Comparison of ENCODE assay signal across 23 cellular contexts in genomic region chr10:117886766-117887165, GRCh38.
A peak's percentile ranks its signal among the peaks of the same experiment; 100 is the strongest.
DNase-seq lines count a peak whose midpoint lies in the region; ATAC-seq and TF ChIP-seq lines count a peak whose summit lies in the region.
"Had no signal": no experiment of that assay in that cellular context is flagged by ENCODE, and none has a peak within 500 bp of the region (broad histone marks: within the 10 kb centered on the region; RNA-seq: fewer than 3 reads in every experiment).

No MANE protein-coding gene starts in this region.

- H3K4me2 ChIP-seq in GM23338: no peak overlapping the region
- no peak overlapping the region for H3K4me2 ChIP-seq in neuronal stem cell (ENCODE audit: insufficient read depth, low read length, poor library complexity, severe bottlenecking)
- H3K4me2 ChIP-seq: BLaER1 had no signal

- peak overlapping the region; percentile 6 for H3K18ac ChIP-seq in neuronal stem cell (ENCODE audit: low read length)

- no peak overlapping the region for H2BK5ac ChIP-seq in neuronal stem cell (ENCODE audit: low read length)

- H3K79me1 ChIP-seq in neuronal stem cell (ENCODE audit: low read depth, low read length): no peaks in the 10 kb centered on the region

- H3K4me1 Mint-ChIP-seq in GM23338: peaks cover 20% of the 10 kb centered on the region
- no peaks in the 10 kb centered on the region for H3K4me1 Mint-ChIP-seq in T-helper 2 cell treated with Interferon-gamma antibody and Interleukin-4, amounts not matched to agents 5 μg/mL and 100 μg/mL, for 36 hours (ENCODE audit: low read depth)
- H3K4me1 Mint-ChIP-seq: CD14-positive monocyte; CD4-positive, alpha-beta memory T cell; CD4-positive, CD25-positive, alpha-beta regulatory T cell; CD8-positive, alpha-beta memory T cell had no signal

- no peak overlapping the region for H2BK120ac ChIP-seq in neuronal stem cell (ENCODE audit: low read depth, low read length)

- no peaks in the 10 kb centered on the region for H3K79me2 ChIP-seq in GM23338 (replicated peaks; ENCODE audit: insufficient read depth)

- no peak overlapping the region for H2BK15ac ChIP-seq in neuronal stem cell (ENCODE audit: low read length)

- H3K36me3 Mint-ChIP-seq in GM23338 (ENCODE audit: low read depth): peaks cover 4% of the 10 kb centered on the region; the same call in 2 of the 3 replicates
- no peaks in the 10 kb centered on the region for H3K36me3 Mint-ChIP-seq in T-helper 2 cell treated with Interferon-gamma antibody and Interleukin-4, amounts not matched to agents 5 μg/mL and 100 μg/mL, for 36 hours (ENCODE audit: low read depth)
- H3K36me3 Mint-ChIP-seq: CD14-positive monocyte; CD4-positive, alpha-beta memory T cell; CD4-positive, CD25-positive, alpha-beta regulatory T cell; CD8-positive, alpha-beta memory T cell had no signal

- H4K8ac ChIP-seq in neuronal stem cell (ENCODE audit: low read depth, low read length): no peak overlapping the region

- H3F3A ChIP-seq in GM23338 (replicated peaks; ENCODE audit: low read depth): no peaks in the 10 kb centered on the region

- no peaks in the 10 kb centered on the region for H3K9me3 ChIP-seq in neuronal stem cell (replicated peaks in 1 of 2; ENCODE audit: control insufficient read depth in 2 of 2, insufficient read depth in 1 of 2, low read depth in 1 of 2, low read length in 2 of 2)
- H3K9me3 ChIP-seq: BE2C, BLaER1 had no signal

- peaks cover 2% of the 10 kb centered on the region for H3K27me3 Mint-ChIP-seq in GM23338 (ENCODE audit: insufficient read depth, low read depth, poor library complexity)
- peaks cover 2% of the 10 kb centered on the region for H3K27me3 Mint-ChIP-seq in T-helper 2 cell treated with Interferon-gamma antibody and Interleukin-4, amounts not matched to agents 5 μg/mL and 100 μg/mL, for 36 hours (ENCODE audit: low read depth)
- H3K27me3 Mint-ChIP-seq: CD4-positive, CD25-positive, alpha-beta regulatory T cell had no signal

- H3K27ac ChIP-seq in GM23338 (ENCODE audit: low read depth): no peak overlapping the region
- H3K27ac ChIP-seq in neuronal stem cell (replicated peaks; ENCODE audit: low read length): no peak overlapping the region
- H3K27ac ChIP-seq: BLaER1 had no signal

- ATAC-seq in GM23338: no peak

- H3K9me3 Mint-ChIP-seq in GM23338: peaks cover 4% of the 10 kb centered on the region; the same call in 2 of the 3 replicates
- H3K9me3 Mint-ChIP-seq in T-helper 2 cell treated with Interferon-gamma antibody and Interleukin-4, amounts not matched to agents 5 μg/mL and 100 μg/mL, for 36 hours: no peaks in the 10 kb centered on the region
- H3K9me3 Mint-ChIP-seq: CD8-positive, alpha-beta memory T cell had no signal

- H3K9ac ChIP-seq in neuronal stem cell (ENCODE audit: low read depth, low read length, poor library complexity): no peak overlapping the region
- H3K9ac ChIP-seq: BLaER1 had no signal

- no peak overlapping the region for H4K91ac ChIP-seq in neuronal stem cell (ENCODE audit: low read depth, low read length, poor library complexity)

- H3K23ac ChIP-seq in neuronal stem cell (ENCODE audit: low read depth, low read length, poor library complexity): no peak overlapping the region

- no peak for TF ChIP-seq CTCF in GM23338 (conservative IDR thresholded peaks at IDR 0.05; ENCODE audit: low read depth in 2 of 2)

- WGBS in neuronal stem cell (ENCODE audit: extremely low coverage in 2 of 2, insufficient read length in 2 of 2, insufficient replicate concordance in 1 of 2), 2 donors: no CpG with 5 or more reads among the region's 7 CpGs

- no peak overlapping the region for H3K4me3 Mint-ChIP-seq in GM23338
- no peak overlapping the region for H3K4me3 Mint-ChIP-seq in T-helper 2 cell treated with Interferon-gamma antibody and Interleukin-4, amounts not matched to agents 5 μg/mL and 100 μg/mL, for 36 hours
- H3K4me3 Mint-ChIP-seq: CD14-positive monocyte; CD4-positive, alpha-beta memory T cell; CD4-positive, CD25-positive, alpha-beta regulatory T cell; CD8-positive, alpha-beta memory T cell had no signal

- H4K20me1 ChIP-seq in GM23338 (replicated peaks; ENCODE audit: insufficient read depth): no peaks in the 10 kb centered on the region
- H4K20me1 ChIP-seq: BLaER1 had no signal

- H3K14ac ChIP-seq in neuronal stem cell (ENCODE audit: low read length): no peak overlapping the region

- H2BK12ac ChIP-seq in neuronal stem cell (ENCODE audit: low read length): no peak overlapping the region

- H3K4me1 ChIP-seq in GM23338 (ENCODE audit: insufficient read depth) (peaks cover 16% of the 10 kb centered on the region), neuronal stem cell (ENCODE audit: control insufficient read depth in 2 of 2, insufficient read depth in 1 of 2, low read depth in 1 of 2, low read length in 2 of 2) (peaks cover 0 to 9% of the 10 kb centered on the region in 2 donors)
- H3K4me1 ChIP-seq: BE2C, BLaER1 had no signal

- no peak overlapping the region for H3K27ac Mint-ChIP-seq in GM23338
- no peak overlapping the region for H3K27ac Mint-ChIP-seq in T-helper 2 cell treated with Interferon-gamma antibody and Interleukin-4, amounts not matched to agents 5 μg/mL and 100 μg/mL, for 36 hours
- H3K27ac Mint-ChIP-seq: CD14-positive monocyte; CD4-positive, alpha-beta memory T cell; CD4-positive, CD25-positive, alpha-beta regulatory T cell; CD8-positive, alpha-beta memory T cell had no signal

- H3K4ac ChIP-seq in neuronal stem cell (ENCODE audit: low read length): no peak overlapping the region

- no peak overlapping the region for H2AK5ac ChIP-seq in neuronal stem cell (ENCODE audit: low read depth, low read length)

- no peaks in the 10 kb centered on the region for H3K36me3 ChIP-seq in GM23338 (ENCODE audit: insufficient read depth)
- no peaks in the 10 kb centered on the region for H3K36me3 ChIP-seq in neuronal stem cell (replicated peaks in 1 of 2; ENCODE audit: control insufficient read depth in 2 of 2, insufficient read depth in 2 of 2, low read length in 2 of 2)
- H3K36me3 ChIP-seq: BE2C, BLaER1 had no signal

- H2AFZ ChIP-seq in GM23338: peak overlapping the region; percentile 66; the same call in 1 of the 2 replicates
- no peak overlapping the region for H2AFZ ChIP-seq in neuronal stem cell (ENCODE audit: low read length)

- no peak for DNase-seq in GM23338 (ENCODE audit: low spot score)
- peak; percentile 70 for DNase-seq in islet precursor cell
- no peak for DNase-seq in neuronal stem cell (ENCODE audit: low spot score)
- DNase-seq in NCI-H446 treated with DMSO at 0.1 percent for 48 hours (lab: John Stamatoyannopoulos, UW): no peak
- DNase-seq in T-helper 2 cell treated with Interferon-gamma antibody and Interleukin-4, amounts not matched to agents 5 μg/mL and 100 μg/mL, for 36 hours (ENCODE audit: low spot score): no peak
- no peak for DNase-seq in activated naive CD4-positive, alpha-beta T cell (lab: John Stamatoyannopoulos, UW)
- DNase-seq: 8988T; ACHN; BE2C; C1 segment of cervical spinal cord; CD4-positive, alpha-beta memory T cell; CD4-positive, CD25-positive, alpha-beta regulatory T cell; CD8-positive, alpha-beta memory T cell; COR-L47; DMS 273 treated with DMSO at 0.1 percent for 48 hours; DMS153; DMS53; DMS79; DND-41; EL; GF-D8 had no signal

- no peaks in the 10 kb centered on the region; the same call in none of the 2 replicates for H3K9me2 ChIP-seq in GM23338 (ENCODE audit: insufficient read depth)

- H3K27me3 ChIP-seq in GM23338 (ENCODE audit: insufficient read depth): no peaks in the 10 kb centered on the region
- H3K27me3 ChIP-seq in neuronal stem cell (ENCODE audit: control insufficient read depth in 3 of 3, insufficient read depth in 3 of 3, low read depth in 1 of 3, low read length in 3 of 3): no peaks in the 10 kb centered on the region
- H3K27me3 ChIP-seq: BLaER1 had no signal

- H3K4me3 ChIP-seq in GM23338 (no peak overlapping the region), neuronal stem cell (ENCODE audit: low read length in 2 of 2) (no peak overlapping the region)
- H3K4me3 ChIP-seq: BLaER1 had no signal

TF ChIP-seq in GM23338, 12 proteins besides CTCF, POLR2A, EP300 and RAD21 (continues in another document):
- TF ChIP-seq JUNB (IDR thresholded peaks at IDR 0.05; ENCODE audit: unreplicated experiment): no peak
- TF ChIP-seq NANOG (IDR thresholded peaks at IDR 0.05; ENCODE audit: borderline replicate concordance): no peak
- TF ChIP-seq POLR2AphosphoS5 (IDR thresholded peaks at IDR 0.05; ENCODE audit: low read depth): no peak
- no peak for TF ChIP-seq REST (IDR thresholded peaks at IDR 0.05; ENCODE audit: unreplicated experiment)
- TF ChIP-seq, protein P1, sequence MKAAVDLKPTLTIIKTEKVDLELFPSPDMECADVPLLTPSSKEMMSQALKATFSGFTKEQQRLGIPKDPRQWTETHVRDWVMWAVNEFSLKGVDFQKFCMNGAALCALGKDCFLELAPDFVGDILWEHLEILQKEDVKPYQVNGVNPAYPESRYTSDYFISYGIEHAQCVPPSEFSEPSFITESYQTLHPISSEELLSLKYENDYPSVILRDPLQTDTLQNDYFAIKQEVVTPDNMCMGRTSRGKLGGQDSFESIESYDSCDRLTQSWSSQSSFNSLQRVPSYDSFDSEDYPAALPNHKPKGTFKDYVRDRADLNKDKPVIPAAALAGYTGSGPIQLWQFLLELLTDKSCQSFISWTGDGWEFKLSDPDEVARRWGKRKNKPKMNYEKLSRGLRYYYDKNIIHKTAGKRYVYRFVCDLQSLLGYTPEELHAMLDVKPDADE (IDR thresholded peaks at IDR 0.05): no peak
